In genomic region chr7:41943098-41943577, GRCh38 we compare ENCODE assay signal across 8 cellular contexts.
A peak's percentile ranks its signal among the peaks of the same experiment; 100 is the strongest.
DNase-seq lines count a peak whose midpoint lies in the region; ATAC-seq and TF ChIP-seq lines count a peak whose summit lies in the region.

No MANE protein-coding gene starts in this region.

- H3K27me3 ChIP-seq in HL-60 (ENCODE audit: insufficient read depth, poor library complexity, severe bottlenecking) (no peaks in the 10 kb centered on the region), PC-3 (ENCODE audit: low read length) (no peaks in the 10 kb centered on the region)

- peaks cover 51% of the 10 kb centered on the region for H3K27me3 Mint-ChIP-seq in activated T-cell treated with anti-CD3 and anti-CD28 coated beads, Interleukin-2, amount 50 U/mL, for 24 hours
- peaks cover 23 to 35% of the 10 kb centered on the region in 2 donors for H3K27me3 Mint-ChIP-seq in natural killer cell (ENCODE audit: low read depth in 2 of 2)

- intact Hi-C loops in PC-3 (cut with micrococcal nuclease) (loop anchor here (1.0 to 5.0 kb wide), 9 partner anchors 294 to 1711 kb away; partner anchors contain the start of genes GLI3, MRPL32 and PSMA2), natural killer cell (cut with micrococcal nuclease) (loop anchor here (5.0 kb wide), 3 partner anchors 899 to 1894 kb away; no protein-coding TSS in a partner anchor)

- no peaks in the 10 kb centered on the region for H3K9me3 Mint-ChIP-seq in activated T-cell treated with anti-CD3 and anti-CD28 coated beads, Interleukin-2, amount 50 U/mL, for 24 hours
- no peaks in the 10 kb centered on the region for H3K9me3 Mint-ChIP-seq in natural killer cell

- H2AFZ ChIP-seq in PC-3 (ENCODE audit: low read length), result peak overlapping the region; percentile 66

- peak; percentile 88 for DNase-seq in Caki2 (ENCODE audit: low read depth)
- peak; percentile 56 to 77 for DNase-seq in HL-60 (ENCODE audit: low read depth in 1 of 2, low spot score in 1 of 2)
- DNase-seq in PC-3, result peak; percentile 85
- DNase-seq in activated T-cell treated with anti-CD3 and anti-CD28 coated beads, Interleukin-2, amount 50 U/mL, for 24 hours, result peak; percentile 87
- DNase-seq in fibroblast of mammary gland (ENCODE audit: low read depth), result peak; percentile 76
- DNase-seq in natural killer cell, result peak; percentile 64
- DNase-seq in stimulated activated naive CD4-positive, alpha-beta T cell (lab: John Stamatoyannopoulos, UW), result peak; percentile 3 to 55 (median 33)

- TF ChIP-seq CTCF in HL-60 (IDR thresholded peaks at IDR 0.05; ENCODE audit: insufficient read depth, low read length) (peak; percentile 90), PC-3 (conservative IDR thresholded peaks at IDR 0.05; ENCODE audit: low read depth, low read length) (peak; percentile 96), fibroblast of mammary gland (conservative IDR thresholded peaks at IDR 0.05; ENCODE audit: control insufficient read depth, insufficient read depth, low read depth, low read length) (peak; percentile 92), natural killer cell (IDR thresholded peaks at IDR 0.05) (peak; percentile 88)

- peaks cover 11% of the 10 kb centered on the region for H3K4me1 Mint-ChIP-seq in activated T-cell treated with anti-CD3 and anti-CD28 coated beads, Interleukin-2, amount 50 U/mL, for 24 hours (ENCODE audit: low read depth)
- H3K4me1 Mint-ChIP-seq in natural killer cell, result peaks cover 12 to 18% of the 10 kb centered on the region in 2 donors

- POLR2A ChIA-PET in PC-3 (lab: Charles Lee; ENCODE audit: unreplicated experiment), result interaction anchor here (0.5 kb wide), 1 partner anchor 173 kb away, joined by 11 read pairs; no protein-coding TSS in a partner anchor

- ATAC-seq in GM21360 (IDR thresholded peaks at IDR 0.05; ENCODE audit: unreplicated experiment) (peak; percentile 85), PC-3 (peak; percentile 85), natural killer cell (peak; percentile 81 to 91 (median 90))

- H3K27ac ChIP-seq in HL-60 (replicated peaks) (no peak overlapping the region), PC-3 (ENCODE audit: low read length) (no peak overlapping the region)

- peak overlapping the region; percentile 3; the same call in 1 of the 2 replicates for H3K4me3 ChIP-seq in HL-60 (replicated peaks; ENCODE audit: insufficient read depth, low read length)
- H3K4me3 ChIP-seq in PC-3 (ENCODE audit: low read length), result peak overlapping the region; percentile 76
- H3K4me3 ChIP-seq in fibroblast of mammary gland (ENCODE audit: control insufficient read depth, low read depth, low read length), result peak overlapping the region; percentile 41

- CTCF ChIA-PET in PC-3 (lab: Charles Lee), result interaction anchor here (0.6 to 1.6 kb wide), 13 partner anchors 12 to 1081 kb away, joined by 3 to 16 read pairs (median 3); partner anchors contain the start of genes MRPL32 and PSMA2

- no peaks in the 10 kb centered on the region for H3K9me2 ChIP-seq in PC-3 (replicated peaks; ENCODE audit: low read length)

- no peaks in the 10 kb centered on the region for H3K36me3 ChIP-seq in PC-3 (ENCODE audit: low read depth, low read length)

- no TSS peak for BruUV-seq in PC-3 (replicated peaks; lab: Mats Ljungman, UMichigan)

- H3K27ac Mint-ChIP-seq in activated T-cell treated with anti-CD3 and anti-CD28 coated beads, Interleukin-2, amount 50 U/mL, for 24 hours, result no peak overlapping the region
- no peak overlapping the region for H3K27ac Mint-ChIP-seq in natural killer cell

- peak overlapping the region; percentile 99 for H3K4me2 ChIP-seq in PC-3 (ENCODE audit: low read length)

- H3K9me3 ChIP-seq in PC-3 (ENCODE audit: low read length), result no peaks in the 10 kb centered on the region

- H3F3A ChIP-seq in PC-3 (ENCODE audit: low read length, unreplicated experiment), result no peaks in the 10 kb centered on the region

- in situ Hi-C loops in Caki2 (cut with HindIII; ENCODE audit: low pct_unique_long_range_greater_than_20kb, low sequenced_read_pairs), result no loop called here

- H3K4me1 ChIP-seq in PC-3 (ENCODE audit: insufficient read depth, low read length), result peaks cover 7% of the 10 kb centered on the region; the same call in 1 of the 2 replicates

- H3K79me2 ChIP-seq in PC-3 (ENCODE audit: low read length), result no peaks in the 10 kb centered on the region

- H3K36me3 Mint-ChIP-seq in activated T-cell treated with anti-CD3 and anti-CD28 coated beads, Interleukin-2, amount 50 U/mL, for 24 hours (ENCODE audit: low read depth), result no peaks in the 10 kb centered on the region
- H3K36me3 Mint-ChIP-seq in natural killer cell, result no peaks in the 10 kb centered on the region

- H4K20me1 ChIP-seq in PC-3 (ENCODE audit: low read length), result no peaks in the 10 kb centered on the region

- no peak overlapping the region for H3K4me3 Mint-ChIP-seq in activated T-cell treated with anti-CD3 and anti-CD28 coated beads, Interleukin-2, amount 50 U/mL, for 24 hours
- peak overlapping the region; percentile 53 for H3K4me3 Mint-ChIP-seq in natural killer cell

- H3K9ac ChIP-seq in PC-3 (ENCODE audit: low read length), result 0 out of 2 replicates have a peak overlapping the region, but pooled peaks have one; percentile 3

Comparison
In these comparisons a context has a peak if more than half of its experiments do, and no peak if none do; other contexts are left out.
1. DNase-seq: peak in every context shown above with its lines; median percentile 88 in Caki2; 87 in activated T-cell treated with anti-CD3 and anti-CD28 coated beads, Interleukin-2, amount 50 U/mL, for 24 hours; 85 in PC-3; 76 in fibroblast of mammary gland; 66 in HL-60; 64 in natural killer cell; 33 in stimulated activated naive CD4-positive, alpha-beta T cell.
2. H3K4me3 ChIP-seq: peak in every context shown above with its lines; median percentile 76 in PC-3; 41 in fibroblast of mammary gland; 3 in HL-60.